9 cellular contexts compared by ENCODE assay signal in the genomic region with DNA sequence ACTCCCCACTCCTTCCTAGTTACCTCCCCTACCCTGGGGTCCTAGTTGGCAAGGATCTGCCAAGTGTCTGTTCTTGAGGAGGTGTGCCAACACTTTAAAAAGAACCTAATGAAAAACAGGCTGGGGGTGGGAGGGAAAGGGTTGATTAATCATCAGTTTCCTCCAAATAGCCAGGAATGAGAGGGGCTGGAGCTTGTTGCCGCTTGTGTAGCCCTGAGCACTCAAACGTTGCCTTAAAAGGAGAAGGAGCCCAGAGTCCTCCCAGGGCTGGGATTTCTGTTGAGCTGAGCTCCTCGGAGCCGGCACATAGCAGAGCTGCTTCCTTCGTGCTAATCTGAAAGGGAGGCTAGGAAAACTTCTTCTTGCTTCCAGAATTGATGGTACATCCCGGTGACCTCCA. TPM values are rescaled to one million over a fixed set of nuclear protein-coding genes. Genes with fewer than 3 reads are reported as not detected.
DNase-seq lines count a peak whose midpoint lies in the region; ATAC-seq and TF ChIP-seq lines count a peak whose summit lies in the region.
"Had no signal": no experiment of that assay in that cellular context is flagged by ENCODE, and none has a peak within 500 bp of the region (broad histone marks: within the 10 kb centered on the region; RNA-seq: fewer than 3 reads in every experiment).

No MANE protein-coding gene starts in this region.

- DNase-seq in AG08395 (ENCODE audit: low spot score) = peak; percentile 89
- peak; percentile 80 for DNase-seq in amniotic stem cell (lab: John Stamatoyannopoulos, UW)
- peak; percentile 66 for DNase-seq in glomerular endothelial cell (ENCODE audit: extremely low read depth, low read depth, low spot score)
- no peak for DNase-seq in omental fat pad (ENCODE audit: low spot score)
- DNase-seq in NCI-H1092 (lab: John Stamatoyannopoulos, UW) = no peak
- DNase-seq in stimulated activated naive CD4-positive, alpha-beta T cell (lab: John Stamatoyannopoulos, UW) = no peak
- DNase-seq: KG1 had no signal

- TF ChIP-seq CTCF in omental fat pad (IDR thresholded peaks at IDR 0.05) = no peak

- ATAC-seq in omental fat pad (ENCODE audit: low FRiP score) (peak; percentile 76), HG02588 (IDR thresholded peaks at IDR 0.05; ENCODE audit: unreplicated experiment) (no peak), GM18519 (IDR thresholded peaks at IDR 0.05; ENCODE audit: low FRiP score, unreplicated experiment) (no peak)

RNA-seq across cellular contexts. Expression of gene SHISA4, which starts 15.9 kb away (rescaled TPM):
- 23.6 and 35.2 TPM in 2 replicates for total RNA-seq in glomerular endothelial cell
- total RNA-seq in omental fat pad = 10 to 100 TPM; 11.0 to 23.3 (median 13.0) TPM

RNA-seq across cellular contexts. Expression of gene LMOD1, which starts 41.8 kb away (rescaled TPM):
- 0.93 TPM in 1 of 2 replicates, not detected in the other for total RNA-seq in glomerular endothelial cell
- total RNA-seq in omental fat pad = 100 to 1,000 TPM in 1 of 4 donors, 10 to 100 TPM in 3; 30.2 to 124 (median 35.8) TPM

RNA-seq across cellular contexts. Expression of gene TIMM17A, which starts 50.7 kb away (rescaled TPM):
- total RNA-seq in glomerular endothelial cell (47.8 and 48.4 TPM in 2 replicates), omental fat pad (10 to 100 TPM; 19.7 to 55.4 (median 38.4) TPM)

Comparison
In these comparisons a context has a peak if more than half of its experiments do, and no peak if none do; other contexts are left out.
1. DNase-seq: peak in AG08395 (single experiment), amniotic stem cell (single experiment) and glomerular endothelial cell (single experiment); none in omental fat pad (single experiment), NCI-H1092 (single experiment) and stimulated activated naive CD4-positive, alpha-beta T cell (0 of 6).
2. RNA of gene LMOD1, which starts 41.8 kb away (total RNA-seq): 30.2 to 124 TPM in omental fat pad; 0.93 TPM in glomerular endothelial cell; every median in the first group is over 10 times any median in the second.